8 cellular contexts compared by ENCODE assay signal in genomic region chr1:23553896-23554480, GRCh38. TPM values are rescaled to one million over a fixed set of nuclear protein-coding genes. Genes with fewer than 3 reads are reported as not detected.
DNase-seq lines count a peak whose midpoint lies in the region; ATAC-seq and TF ChIP-seq lines count a peak whose summit lies in the region.

No MANE protein-coding gene starts in this region.

- intact Hi-C loops in cardiac septum (cut with DNase I): no loop called here

- TF ChIP-seq CTCF in right atrium auricular region (IDR thresholded peaks at IDR 0.05) (no peak), brain (conservative IDR thresholded peaks at IDR 0.05) (no peak), mesothelial cell of epicardium (IDR thresholded peaks at IDR 0.05; ENCODE audit: unreplicated experiment) (no peak)

- H3K36me3 ChIP-seq in right atrium auricular region: peaks cover 23% of the 10 kb centered on the region

- peaks cover 5% of the 10 kb centered on the region for H3K36me3 Mint-ChIP-seq in brain
- H3K36me3 Mint-ChIP-seq in mesothelial cell of epicardium: peaks cover 9% of the 10 kb centered on the region

- H3K27ac ChIP-seq in right atrium auricular region: peak overlapping the region; percentile 90 to 93

- H3K27ac Mint-ChIP-seq in brain (peak overlapping the region; percentile 83 to 99 (median 91)), mesothelial cell of epicardium (peak overlapping the region; percentile 100)

- peak overlapping the region; percentile 77 to 81 (median 81) for H3K4me3 Mint-ChIP-seq in brain
- peak overlapping the region; percentile 59 for H3K4me3 Mint-ChIP-seq in mesothelial cell of epicardium

- H3K4me3 ChIP-seq in right atrium auricular region: peak overlapping the region; percentile 68 to 79

- ATAC-seq in HG03571 (IDR thresholded peaks at IDR 0.05; ENCODE audit: unreplicated experiment): no peak
- ATAC-seq in HG03521 (IDR thresholded peaks at IDR 0.05; ENCODE audit: unreplicated experiment): no peak

- peaks cover 70% of the 10 kb centered on the region for H3K4me1 Mint-ChIP-seq in brain
- peaks cover 69% of the 10 kb centered on the region for H3K4me1 Mint-ChIP-seq in mesothelial cell of epicardium

- DNase-seq in right atrium auricular region (ENCODE audit: low spot score): no peak
- DNase-seq in cardiac septum (ENCODE audit: low spot score): no peak
- DNase-seq in mesothelial cell of epicardium (ENCODE audit: low spot score in 2 of 2, unreplicated experiment in 2 of 2): no peak
- no peak for DNase-seq in NCI-H446 treated with DMSO at 0.1 percent for 48 hours (lab: John Stamatoyannopoulos, UW)
- no peak for DNase-seq in kidney glomerular epithelial cell (lab: John Stamatoyannopoulos, UW)

- peaks cover 0 to 40% of the 10 kb centered on the region in 2 donors for H3K4me1 ChIP-seq in right atrium auricular region

- H3K9me3 ChIP-seq in right atrium auricular region: no peaks in the 10 kb centered on the region

- H3K27me3 ChIP-seq in right atrium auricular region: no peaks in the 10 kb centered on the region

- H3K27me3 Mint-ChIP-seq in brain (peaks cover 30% of the 10 kb centered on the region), mesothelial cell of epicardium (ENCODE audit: low read depth) (no peaks in the 10 kb centered on the region)

- peaks cover 0 to 2% (median 0%) of the 10 kb centered on the region in 5 experiments for H3K9me3 Mint-ChIP-seq in brain
- no peaks in the 10 kb centered on the region for H3K9me3 Mint-ChIP-seq in mesothelial cell of epicardium

RNA-seq across cellular contexts. Expression of gene ID3, which starts 5.3 kb away (rescaled TPM):
- total RNA-seq in right atrium auricular region: 100 to 1,000 TPM; 145 to 357 TPM
- total RNA-seq in cardiac septum: 126 TPM
- polyA plus RNA-seq in brain (ENCODE audit: insufficient read depth, low read depth, low replicate concordance): 60.1 TPM
- total RNA-seq in mesothelial cell of epicardium: 456 to 487 TPM (median 468 TPM) in 3 replicates

RNA-seq across cellular contexts. Expression of gene E2F2, which starts 23.0 kb away (rescaled TPM):
- total RNA-seq in right atrium auricular region (under 1 TPM; 0.20 to 0.33 TPM), cardiac septum (0.30 TPM), mesothelial cell of epicardium (4.2 to 5.7 TPM (median 4.8 TPM) in 3 replicates)
- polyA plus RNA-seq in brain (ENCODE audit: insufficient read depth, low read depth, low replicate concordance): 10.2 TPM
